In genomic region chr5:139016186-139016585, GRCh38 we compare ENCODE assay signal across 7 cellular contexts.
"Had no signal": no experiment of that assay in that cellular context is flagged by ENCODE, and none has a peak within 500 bp of the region (broad histone marks: within the 10 kb centered on the region; RNA-seq: fewer than 3 reads in every experiment).

No MANE protein-coding gene starts in this region.

- H3K4me1 Mint-ChIP-seq: IgD-negative memory B cell had no signal

- H3K4me2 ChIP-seq: GM23338 had no signal

- DNase-seq: H9, HCEC 1CT had no signal

- H3K27ac Mint-ChIP-seq: GM23338, H9, IgD-negative memory B cell had no signal

- H3K9me3 Mint-ChIP-seq: H9, IgD-negative memory B cell had no signal

- FAIRE-seq: H1, H54, HTR-8/SVneo had no signal

- ATAC-seq: GM23338 had no signal

- H2AFZ ChIP-seq: GM23338 had no signal

- H3K4me3 Mint-ChIP-seq: GM23338, H9, IgD-negative memory B cell had no signal

- H3K4me3 ChIP-seq: GM23338 had no signal

- H3K27me3 Mint-ChIP-seq: IgD-negative memory B cell had no signal
